23 cellular contexts compared by ENCODE assay signal in the genomic region with DNA sequence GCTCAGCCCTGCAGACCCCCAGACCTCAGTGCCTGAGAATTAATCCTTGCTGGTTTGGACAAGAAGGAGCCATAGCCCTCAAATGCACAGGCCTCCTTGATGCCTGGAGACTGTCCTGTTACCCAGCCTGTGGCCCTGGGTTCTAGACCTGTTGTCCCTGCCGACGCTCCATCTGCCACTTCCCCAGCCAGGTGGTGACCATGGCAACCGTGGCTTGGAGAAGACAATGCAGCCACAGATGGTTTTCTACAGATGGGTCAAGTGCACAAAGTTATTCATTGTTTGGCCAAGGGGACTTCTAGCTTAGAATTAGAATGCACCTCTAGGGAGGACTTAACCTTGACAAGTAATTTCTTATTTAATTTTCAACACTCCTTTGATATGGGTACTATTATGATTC.
A peak's percentile ranks its signal among the peaks of the same experiment; 100 is the strongest.
DNase-seq lines count a peak whose midpoint lies in the region; TF ChIP-seq lines count a peak whose summit lies in the region.
"Had no signal": no experiment of that assay in that cellular context is flagged by ENCODE, and none has a peak within 500 bp of the region (broad histone marks: within the 10 kb centered on the region; RNA-seq: fewer than 3 reads in every experiment).

No MANE protein-coding gene starts in this region.

- H3K9me3 Mint-ChIP-seq in osteocyte (ENCODE audit: unreplicated experiment), result no peaks in the 10 kb centered on the region
- no peaks in the 10 kb centered on the region for H3K9me3 Mint-ChIP-seq in activated naive CD4-positive, alpha-beta T cell treated with anti-CD3 and anti-CD28 coated beads for 36 hours
- H3K9me3 Mint-ChIP-seq: activated naive CD8-positive, alpha-beta T cell treated with anti-CD3 and anti-CD28 coated beads for 36 hours; activated T-helper 1 cell treated with anti-CD3 and anti-CD28 coated beads, Interleukin-12 subunit alpha, Interleukin-12 subunit beta, Interleukin-2, Interleukin-4 antibody, amounts not matched to agents 30 ng/mL and 10 ng/mL and 1 ng/mL, durations not matched to agents 14 hours and 24 hours and 36 hours; CD4-positive, alpha-beta T cell; IgD-negative memory B cell; natural killer cell; stimulated activated naive CD8-positive, alpha-beta T cell treated with anti-CD3 and anti-CD28 coated beads, Interleukin-15, amount 100 ng/mL, for 72 hours had no signal

- intact Hi-C loops in activated naive CD4-positive, alpha-beta T cell treated with anti-CD3 and anti-CD28 coated beads for 36 hours (cut with micrococcal nuclease), result loop anchor here (2.0 to 5.0 kb wide), 2 partner anchors 22 to 944 kb away; no protein-coding TSS in a partner anchor
- intact Hi-C loops in vagina (cut with DNase I), result no loop called here

- no peaks in the 10 kb centered on the region for H3K27me3 ChIP-seq in vagina
- H3K27me3 ChIP-seq: ascending aorta, esophagus muscularis mucosa, SJCRH30, thyroid gland had no signal

- H3K9me3 ChIP-seq in vagina, result no peaks in the 10 kb centered on the region
- H3K9me3 ChIP-seq: ascending aorta, esophagus muscularis mucosa, heart right ventricle, SJCRH30, thyroid gland had no signal

- no peak overlapping the region for H3K4me3 Mint-ChIP-seq in osteocyte (ENCODE audit: unreplicated experiment)
- no peak overlapping the region for H3K4me3 Mint-ChIP-seq in activated naive CD4-positive, alpha-beta T cell treated with anti-CD3 and anti-CD28 coated beads for 36 hours
- H3K4me3 Mint-ChIP-seq: activated naive CD8-positive, alpha-beta T cell treated with anti-CD3 and anti-CD28 coated beads for 36 hours; activated T-helper 1 cell treated with anti-CD3 and anti-CD28 coated beads, Interleukin-12 subunit alpha, Interleukin-12 subunit beta, Interleukin-2, Interleukin-4 antibody, amounts not matched to agents 30 ng/mL and 10 ng/mL and 1 ng/mL, durations not matched to agents 14 hours and 24 hours and 36 hours; CD4-positive, alpha-beta T cell; IgD-negative memory B cell; natural killer cell; stimulated activated naive CD8-positive, alpha-beta T cell treated with anti-CD3 and anti-CD28 coated beads, Interleukin-15, amount 100 ng/mL, for 72 hours had no signal

- no peak overlapping the region for H3K27ac ChIP-seq in vagina
- H3K27ac ChIP-seq: ascending aorta, cardiac muscle cell, esophagus muscularis mucosa, heart right ventricle, SJCRH30, thyroid gland had no signal

- TF ChIP-seq POLR2A in vagina (IDR thresholded peaks at IDR 0.05), result no peak

- H3K4me1 Mint-ChIP-seq in osteocyte (ENCODE audit: unreplicated experiment), result peaks cover 1% of the 10 kb centered on the region
- H3K4me1 Mint-ChIP-seq in activated naive CD4-positive, alpha-beta T cell treated with anti-CD3 and anti-CD28 coated beads for 36 hours (ENCODE audit: low read depth), result peaks cover 4% of the 10 kb centered on the region

- in situ Hi-C loops in G401 (cut with HindIII; ENCODE audit: low sequenced_read_pairs), result no loop called here

- DNase-seq in NCI-H1417 (lab: John Stamatoyannopoulos, UW) (peak in 2 of 3 experiments; percentile 18 to 46), NCI-H1417 treated with DMSO at 0.1 percent for 48 hours (lab: John Stamatoyannopoulos, UW) (no peak), G401 (ENCODE audit: low spot score) (peak; percentile 37), NCI-H524 (lab: John Stamatoyannopoulos, UW) (peak; percentile 42 to 69), cerebellum (ENCODE audit: low spot score) (peak; percentile 33), osteocyte (ENCODE audit: extremely low spot score, unreplicated experiment) (no peak), vagina (ENCODE audit: extremely low spot score in 2 of 2) (no peak)
- DNase-seq in activated naive CD4-positive, alpha-beta T cell treated with anti-CD3 and anti-CD28 coated beads for 36 hours, result no peak
- DNase-seq: activated CD4-positive, CD25-positive, alpha-beta regulatory T cell; natural killer cell; stimulated activated CD8-positive, alpha-beta memory T cell treated with anti-CD3 and anti-CD28 coated beads, Interleukin-4, amount 100 ng/mL, for 48 hours had no signal

- H3K27ac Mint-ChIP-seq in osteocyte (ENCODE audit: unreplicated experiment), result no peak overlapping the region
- no peak overlapping the region for H3K27ac Mint-ChIP-seq in activated naive CD4-positive, alpha-beta T cell treated with anti-CD3 and anti-CD28 coated beads for 36 hours
- H3K27ac Mint-ChIP-seq: activated naive CD8-positive, alpha-beta T cell treated with anti-CD3 and anti-CD28 coated beads for 36 hours; activated T-helper 1 cell treated with anti-CD3 and anti-CD28 coated beads, Interleukin-12 subunit alpha, Interleukin-12 subunit beta, Interleukin-2, Interleukin-4 antibody, amounts not matched to agents 30 ng/mL and 10 ng/mL and 1 ng/mL, durations not matched to agents 14 hours and 24 hours and 36 hours; CD4-positive, alpha-beta T cell; IgD-negative memory B cell; natural killer cell; stimulated activated naive CD8-positive, alpha-beta T cell treated with anti-CD3 and anti-CD28 coated beads, Interleukin-15, amount 100 ng/mL, for 72 hours had no signal

- TF ChIP-seq CTCF in osteocyte (IDR thresholded peaks at IDR 0.05), result no peak
- no peak for TF ChIP-seq CTCF in vagina (IDR thresholded peaks at IDR 0.05)

- H3K36me3 Mint-ChIP-seq in osteocyte (ENCODE audit: unreplicated experiment), result no peaks in the 10 kb centered on the region
- H3K36me3 Mint-ChIP-seq in activated naive CD4-positive, alpha-beta T cell treated with anti-CD3 and anti-CD28 coated beads for 36 hours (ENCODE audit: low read depth), result no peaks in the 10 kb centered on the region
- H3K36me3 Mint-ChIP-seq: activated naive CD8-positive, alpha-beta T cell treated with anti-CD3 and anti-CD28 coated beads for 36 hours; IgD-negative memory B cell; natural killer cell had no signal

- H3K36me3 ChIP-seq in vagina, result no peaks in the 10 kb centered on the region
- H3K36me3 ChIP-seq: ascending aorta, cardiac muscle cell, esophagus muscularis mucosa, heart right ventricle, SJCRH30, thyroid gland had no signal

- H3K27me3 Mint-ChIP-seq in osteocyte (ENCODE audit: unreplicated experiment), result peaks cover 90% of the 10 kb centered on the region
- H3K27me3 Mint-ChIP-seq in activated naive CD4-positive, alpha-beta T cell treated with anti-CD3 and anti-CD28 coated beads for 36 hours (ENCODE audit: low read depth), result no peaks in the 10 kb centered on the region
- H3K27me3 Mint-ChIP-seq: CD4-positive, alpha-beta T cell; IgD-negative memory B cell had no signal

- no peaks in the 10 kb centered on the region for H3K4me1 ChIP-seq in vagina
- H3K4me1 ChIP-seq: ascending aorta had no signal

- H3K4me3 ChIP-seq in vagina, result no peak overlapping the region
- H3K4me3 ChIP-seq: ascending aorta, cardiac muscle cell, esophagus muscularis mucosa, heart right ventricle, lung, SJCRH30, thyroid gland had no signal

- CTCF ChIA-PET in activated naive CD4-positive, alpha-beta T cell treated with anti-CD3 and anti-CD28 coated beads for 36 hours (lab: Charles Lee), result interaction anchor here (0.6 to 4.7 kb wide), 20 partner anchors 9 to 991 kb away, joined by 3 to 35 read pairs (median 5); no protein-coding TSS in a partner anchor

Comparison
In these comparisons a context has a peak if more than half of its experiments do, and no peak if none do; other contexts are left out.
1. DNase-seq: peak in NCI-H1417 (2 of 3), G401 (single experiment), NCI-H524 (2 of 2) and cerebellum (single experiment); none in NCI-H1417 treated with DMSO at 0.1 percent for 48 hours (single experiment), osteocyte (single experiment), activated naive CD4-positive, alpha-beta T cell treated with anti-CD3 and anti-CD28 coated beads for 36 hours (single experiment) and vagina (0 of 2).